In genomic region chr6:23414204-23414501, GRCh38 we compare ENCODE assay signal across 8 cellular contexts.
DNase-seq lines count a peak whose midpoint lies in the region; ATAC-seq, FAIRE-seq and TF ChIP-seq lines count a peak whose summit lies in the region.

No MANE protein-coding gene starts in this region.

- intact Hi-C loops in posterior vena cava (cut with DNase I) = no loop called here

- TF ChIP-seq POLR2A in GM12891 (IDR thresholded peaks at IDR 0.05; ENCODE audit: low read depth, low read length) = no peak

- TF ChIP-seq CTCF in brain (conservative IDR thresholded peaks at IDR 0.05) (peak; percentile 57 to 60), nephron (IDR thresholded peaks at IDR 0.05; ENCODE audit: unreplicated experiment in 3 of 3) (peak; percentile 36 to 50 (median 38))

- DNase-seq in GM12891 (ENCODE audit: insufficient read length, low spot score) (no peak), LHCN-M2 (ENCODE audit: low read depth) (peak; percentile 13), posterior vena cava (ENCODE audit: low spot score) (no peak)
- DNase-seq in activated T-cell treated with anti-CD3 and anti-CD28 coated beads, Interleukin-2, amount 50 U/mL, for 4 hours = no peak

- peaks cover 5 to 19% (median 11%) of the 10 kb centered on the region in 5 experiments for H3K9me3 Mint-ChIP-seq in brain
- peaks cover 3% of the 10 kb centered on the region for H3K9me3 Mint-ChIP-seq in nephron
- peaks cover 3% of the 10 kb centered on the region for H3K9me3 Mint-ChIP-seq in activated T-cell treated with anti-CD3 and anti-CD28 coated beads, Interleukin-2, amount 50 U/mL, for 4 hours

- peak overlapping the region; percentile 71 to 86 (median 80) for H3K27ac Mint-ChIP-seq in brain
- H3K27ac Mint-ChIP-seq in nephron = peak overlapping the region; percentile 78 to 89 (median 85)

- H3K4me3 Mint-ChIP-seq in brain (peak overlapping the region in 1 of 5 experiments; percentile 13), nephron (no peak overlapping the region)
- H3K4me3 Mint-ChIP-seq in activated T-cell treated with anti-CD3 and anti-CD28 coated beads, Interleukin-2, amount 50 U/mL, for 4 hours = no peak overlapping the region

- H3K36me3 Mint-ChIP-seq in brain = peaks cover 6% of the 10 kb centered on the region
- no peaks in the 10 kb centered on the region for H3K36me3 Mint-ChIP-seq in nephron (ENCODE audit: low read depth)
- H3K36me3 Mint-ChIP-seq in activated T-cell treated with anti-CD3 and anti-CD28 coated beads, Interleukin-2, amount 50 U/mL, for 4 hours (ENCODE audit: insufficient read depth) = no peaks in the 10 kb centered on the region

- H3K27me3 Mint-ChIP-seq in brain (no peaks in the 10 kb centered on the region), nephron (ENCODE audit: low read depth) (no peaks in the 10 kb centered on the region)
- no peaks in the 10 kb centered on the region for H3K27me3 Mint-ChIP-seq in activated T-cell treated with anti-CD3 and anti-CD28 coated beads, Interleukin-2, amount 50 U/mL, for 4 hours (ENCODE audit: low read depth)

- peak; percentile 67 for FAIRE-seq in GM12891 (lab: Jason Lieb, UNC)

- no peak for ATAC-seq in GM21526 (IDR thresholded peaks at IDR 0.05; ENCODE audit: low FRiP score, unreplicated experiment)
- ATAC-seq in HG02840 (IDR thresholded peaks at IDR 0.05; ENCODE audit: low FRiP score, unreplicated experiment) = no peak
- ATAC-seq in activated T-cell treated with anti-CD3 and anti-CD28 coated beads, Interleukin-2, amount 50 U/mL, for 4 hours = no peak

- H3K4me1 Mint-ChIP-seq in brain (peaks cover 24% of the 10 kb centered on the region), nephron (peaks cover 26% of the 10 kb centered on the region)
- no peaks in the 10 kb centered on the region for H3K4me1 Mint-ChIP-seq in activated T-cell treated with anti-CD3 and anti-CD28 coated beads, Interleukin-2, amount 50 U/mL, for 4 hours (ENCODE audit: low read depth)

TF ChIP-seq in GM12891, 5 proteins besides CTCF, POLR2A, EP300 and RAD21:
- no peak for TF ChIP-seq POU2F2 (IDR thresholded peaks at IDR 0.05; ENCODE audit: low read depth, low read length)
- no peak for TF ChIP-seq TAF1 (IDR thresholded peaks at IDR 0.05; ENCODE audit: low read depth, low read length)
- TF ChIP-seq PAX5 (IDR thresholded peaks at IDR 0.05; ENCODE audit: insufficient read depth, low read length, severe bottlenecking) = no peak
- no peak for TF ChIP-seq POLR2AphosphoS5 (IDR thresholded peaks at IDR 0.05; ENCODE audit: low read depth, low read length)
- TF ChIP-seq SPI1 (IDR thresholded peaks at IDR 0.05; ENCODE audit: low read depth, low read length) = no peak
